22 cellular contexts compared by ENCODE assay signal in genomic region chr21:46600978-46601377, GRCh38. TPM values are rescaled to one million over a fixed set of nuclear protein-coding genes. Genes with fewer than 3 reads are reported as not detected.
"Had no signal": no experiment of that assay in that cellular context is flagged by ENCODE, and none has a peak within 500 bp of the region (broad histone marks: within the 10 kb centered on the region; RNA-seq: fewer than 3 reads in every experiment).

No MANE protein-coding gene starts in this region.

- H3K9me3 ChIP-seq: esophagus muscularis mucosa, heart right ventricle, upper lobe of left lung, vagina had no signal

- H3K27me3 ChIP-seq: esophagus muscularis mucosa, upper lobe of left lung, vagina had no signal

- ATAC-seq: activated CD8-positive, alpha-beta memory T cell treated with anti-CD3 and anti-CD28 coated beads, Interleukin-2, amount 10 ng/mL, durations not matched to agents 7 days and 5 days; activated CD8-positive, alpha-beta T cell treated with anti-CD3 and anti-CD28 coated beads, Interleukin-2, amount 10 ng/mL, durations not matched to agents 7 days and 5 days; foreskin keratinocyte; heart right ventricle; naive thymus-derived CD4-positive, alpha-beta T cell; sciatic nerve; stimulated activated naive CD8-positive, alpha-beta T cell treated with anti-CD3 and anti-CD28 coated beads, Interleukin-15, Interleukin-2, amounts not matched to agents 100 U/mL and 50 U/mL, for 24 hours; T-helper 17 cell had no signal

- H3K27ac ChIP-seq: cardiac muscle cell, esophagus muscularis mucosa, foreskin keratinocyte, heart right ventricle, skin epidermis, upper lobe of left lung, vagina had no signal

- H3K36me3 ChIP-seq: cardiac muscle cell, esophagus muscularis mucosa, heart right ventricle, upper lobe of left lung, vagina had no signal

- DNase-seq: activated CD4-positive, alpha-beta T cell treated with anti-CD3 and anti-CD28 coated beads, Interleukin-2, amount 50 U/mL, for 1 hour; activated CD8-positive, alpha-beta memory T cell treated with anti-CD3 and anti-CD28 coated beads, Interleukin-2, amount 10 ng/mL, durations not matched to agents 7 days and 5 days; activated CD8-positive, alpha-beta T cell treated with anti-CD3 and anti-CD28 coated beads, Interleukin-2, amount 10 ng/mL, durations not matched to agents 7 days and 5 days; activated T-cell treated with anti-CD3 and anti-CD28 coated beads, Interleukin-2, amount 50 U/mL, for 48 hours; anterior cingulate cortex; cortex of kidney; foreskin keratinocyte; heart right ventricle; midbrain; naive thymus-derived CD4-positive, alpha-beta T cell; stimulated activated CD4-positive, alpha-beta T cell treated with anti-CD3 and anti-CD28 coated beads, Interleukin-12 subunit alpha, Interleukin-12 subunit beta, amount 100 ng/mL, for 4 hours; stimulated activated CD4-positive, alpha-beta T cell treated with anti-CD3 and anti-CD28 coated beads, Interleukin-4, amount 100 ng/mL, for 1 hour; stimulated activated naive CD8-positive, alpha-beta T cell treated with anti-CD3 and anti-CD28 coated beads, Interleukin-15, Interleukin-2, amounts not matched to agents 100 U/mL and 50 U/mL, for 24 hours; T-helper 17 cell; upper lobe of left lung had no signal

- H3K4me1 ChIP-seq: foreskin keratinocyte had no signal

- H3K4me3 ChIP-seq: cardiac muscle cell, esophagus muscularis mucosa, heart right ventricle, skin epidermis, upper lobe of left lung, vagina had no signal

RNA-seq across cellular contexts. Expression of gene S100B, which starts 3.9 kb away (rescaled TPM):
- total RNA-seq: activated T-helper 2 cell treated with anti-CD3 and anti-CD28 coated beads, Interferon-gamma antibody, Interleukin-2, Interleukin-4, amounts not matched to agents 10 μg/mL and 5 μg/mL and 100 μg/mL, durations not matched to agents 14 hours and 24 hours and 36 hours; foreskin keratinocyte; glomerular endothelial cell; T-helper 17 cell had no signal
